ENCODE assay signal across 1 cellular context in the genomic region with DNA sequence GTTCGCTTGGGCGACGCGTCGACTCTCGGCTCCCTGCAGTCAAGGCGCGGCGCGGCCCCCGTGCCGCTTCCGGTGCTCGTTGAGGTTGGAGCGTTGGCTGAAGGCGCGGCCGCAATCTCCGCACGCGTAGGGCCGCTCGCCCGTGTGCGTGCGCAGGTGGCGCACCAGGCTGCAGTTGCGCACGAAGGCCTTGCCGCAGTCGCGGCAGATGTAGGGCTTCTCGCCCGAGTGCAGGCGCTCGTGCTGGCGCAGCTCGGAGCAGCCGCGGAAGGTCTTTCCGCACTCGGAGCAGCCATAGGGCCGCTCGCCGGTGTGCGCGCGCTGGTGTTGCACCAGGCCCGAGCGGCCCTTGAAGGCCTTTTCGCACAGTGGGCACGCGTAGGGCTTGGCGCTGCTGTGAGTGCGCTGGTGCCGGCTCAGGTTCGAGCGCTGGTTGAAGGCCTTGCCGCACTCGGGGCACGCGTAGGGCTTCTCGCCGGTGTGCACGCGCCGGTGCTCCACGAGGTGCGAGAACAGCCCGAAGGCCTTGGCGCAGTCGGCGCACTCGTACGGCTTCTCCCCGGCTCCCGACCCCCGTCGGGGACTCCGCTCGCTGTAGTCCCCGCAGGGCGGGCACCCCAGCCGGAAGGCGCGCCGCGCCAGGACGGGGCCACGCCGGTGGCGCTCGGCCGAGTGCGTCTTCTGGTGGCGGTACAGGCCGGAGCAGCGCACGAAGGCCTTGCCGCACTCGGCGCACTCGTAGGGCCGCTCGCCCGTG.
TF ChIP-seq lines count a peak whose summit lies in the region.

No MANE protein-coding gene starts in this region.

TF ChIP-seq in WTC11, 78 proteins besides CTCF, POLR2A, EP300 and RAD21 (continued from another document):
- no peak for TF ChIP-seq OVOL2 (CRISPR knock-in tag; IDR thresholded peaks at IDR 0.05; ENCODE audit: borderline replicate concordance)
- TF ChIP-seq SMAD4 (CRISPR knock-in tag; IDR thresholded peaks at IDR 0.05), result no peak
- TF ChIP-seq ZNF416 (CRISPR knock-in tag; IDR thresholded peaks at IDR 0.05), result no peak
- TF ChIP-seq ZNF317 (CRISPR knock-in tag; IDR thresholded peaks at IDR 0.05; ENCODE audit: borderline replicate concordance, low read depth), result no peak
